ENCODE assay signal across 11 cellular contexts in genomic region chr2:237922641-237923361, GRCh38. TPM values are rescaled to one million over a fixed set of nuclear protein-coding genes. Genes with fewer than 3 reads are reported as not detected.
DNase-seq lines count a peak whose midpoint lies in the region; ATAC-seq, FAIRE-seq and TF ChIP-seq lines count a peak whose summit lies in the region.
"Had no signal": no experiment of that assay in that cellular context is flagged by ENCODE, and none has a peak within 500 bp of the region (broad histone marks: within the 10 kb centered on the region; RNA-seq: fewer than 3 reads in every experiment).

No MANE protein-coding gene starts in this region.

- DNase-seq in CD4-positive, CD25-positive, alpha-beta regulatory T cell: no peak
- DNase-seq in NCI-H146 (lab: John Stamatoyannopoulos, UW): peak; percentile 55
- DNase-seq in cerebellum (ENCODE audit: low spot score): peak; percentile 22
- DNase-seq in type B pancreatic cell (ENCODE audit: extremely low spot score, unreplicated experiment): no peak
- DNase-seq in D721Med (ENCODE audit: insufficient read length, low spot score): no peak
- DNase-seq in CD4-positive, alpha-beta T cell: no peak
- no peak for DNase-seq in OCI-M2 (lab: John Stamatoyannopoulos, UW; ENCODE audit: unreplicated experiment)

- TF ChIP-seq CTCF in parathyroid adenoma (IDR thresholded peaks at IDR 0.05) (no peak), type B pancreatic cell (conservative IDR thresholded peaks at IDR 0.05) (no peak), D721Med (IDR thresholded peaks at IDR 0.05; ENCODE audit: insufficient read depth, missing control alignments) (no peak)
- no peak for TF ChIP-seq CTCF in CD4-positive, alpha-beta T cell (IDR thresholded peaks at IDR 0.05)

- H3K36me3 Mint-ChIP-seq in CD4-positive, CD25-positive, alpha-beta regulatory T cell: no peaks in the 10 kb centered on the region
- no peaks in the 10 kb centered on the region for H3K36me3 Mint-ChIP-seq in type B pancreatic cell
- H3K36me3 Mint-ChIP-seq in CD4-positive, alpha-beta T cell (ENCODE audit: low read depth): no peaks in the 10 kb centered on the region
- H3K36me3 Mint-ChIP-seq: brain, memory B cell had no signal

- H3K4me3 ChIP-seq in CD4-positive, CD25-positive, alpha-beta regulatory T cell (ENCODE audit: low read depth, low read length): peak overlapping the region; percentile 31
- no peak overlapping the region for H3K4me3 ChIP-seq in parathyroid adenoma (ENCODE audit: low read depth, low read length)

- CTCF ChIA-PET in CD4-positive, alpha-beta T cell (lab: Charles Lee): interaction anchor here (0.8 to 1.7 kb wide), 8 partner anchors 10 to 316 kb away, joined by 3 to 4 read pairs (median 3); no protein-coding TSS in a partner anchor

- peak overlapping the region; percentile 1 for H3K4me2 ChIP-seq in parathyroid adenoma (ENCODE audit: low read length)

- POLR2A ChIA-PET in CD4-positive, alpha-beta T cell (lab: Charles Lee): interaction anchor here (0.6 to 1.2 kb wide), 4 partner anchors 24 to 146 kb away, joined by 3 to 5 read pairs (median 3); partner anchors contain the start of gene SCLY

- peak overlapping the region in 3 of 4 donors; percentile 24 to 67 (median 51) for H3K4me3 Mint-ChIP-seq in CD4-positive, CD25-positive, alpha-beta regulatory T cell
- no peak overlapping the region for H3K4me3 Mint-ChIP-seq in type B pancreatic cell
- H3K4me3 Mint-ChIP-seq in CD4-positive, alpha-beta T cell: no peak overlapping the region
- H3K4me3 Mint-ChIP-seq: brain, memory B cell had no signal

- intact Hi-C loops in CD4-positive, alpha-beta T cell (cut with DNase I, micrococcal nuclease): loop anchor here in 1 of 2 experiments (1.0 to 5.0 kb wide), 3 partner anchors 40 to 342 kb away; no protein-coding TSS in a partner anchor

- ATAC-seq in CD4-positive, CD25-positive, alpha-beta regulatory T cell (ENCODE audit: low read depth in 2 of 2): no peak
- no peak for ATAC-seq in CD4-positive, alpha-beta T cell (ENCODE audit: poor library complexity)

- H3K36me3 ChIP-seq in CD4-positive, CD25-positive, alpha-beta regulatory T cell (ENCODE audit: control insufficient read depth, insufficient read depth, low read length): no peaks in the 10 kb centered on the region
- H3K36me3 ChIP-seq in parathyroid adenoma (ENCODE audit: control insufficient read depth, insufficient read depth, low read length): no peaks in the 10 kb centered on the region

- no peak overlapping the region for H3K27ac Mint-ChIP-seq in CD4-positive, CD25-positive, alpha-beta regulatory T cell
- H3K27ac Mint-ChIP-seq in type B pancreatic cell: no peak overlapping the region
- no peak overlapping the region for H3K27ac Mint-ChIP-seq in CD4-positive, alpha-beta T cell
- H3K27ac Mint-ChIP-seq: brain, memory B cell had no signal

- H3K4me1 Mint-ChIP-seq in CD4-positive, CD25-positive, alpha-beta regulatory T cell: peaks cover 11 to 38% (median 22%) of the 10 kb centered on the region in 4 donors
- H3K4me1 Mint-ChIP-seq in type B pancreatic cell (ENCODE audit: unreplicated experiment): no peaks in the 10 kb centered on the region
- peaks cover 14% of the 10 kb centered on the region for H3K4me1 Mint-ChIP-seq in CD4-positive, alpha-beta T cell (ENCODE audit: low read depth)
- H3K4me1 Mint-ChIP-seq: memory B cell had no signal

- H3K79me2 ChIP-seq in parathyroid adenoma: no peaks in the 10 kb centered on the region

- H3K9me3 ChIP-seq in CD4-positive, CD25-positive, alpha-beta regulatory T cell (ENCODE audit: control insufficient read depth in 2 of 2, low read length in 2 of 2): no peaks in the 10 kb centered on the region
- no peaks in the 10 kb centered on the region for H3K9me3 ChIP-seq in parathyroid adenoma (ENCODE audit: control insufficient read depth, low read length)
- no peaks in the 10 kb centered on the region for H3K9me3 ChIP-seq in CD4-positive, alpha-beta T cell (ENCODE audit: control insufficient read depth, low read length)

- no peak for FAIRE-seq in D721Med (lab: Jason Lieb, UNC)

- H2AFZ ChIP-seq in parathyroid adenoma: peak overlapping the region; percentile 26

- H3K9ac ChIP-seq in parathyroid adenoma: no peak overlapping the region

- peaks cover 0 to 3% (median 0%) of the 10 kb centered on the region in 7 donors for H3K9me3 Mint-ChIP-seq in CD4-positive, CD25-positive, alpha-beta regulatory T cell
- no peaks in the 10 kb centered on the region for H3K9me3 Mint-ChIP-seq in type B pancreatic cell
- no peaks in the 10 kb centered on the region for H3K9me3 Mint-ChIP-seq in CD4-positive, alpha-beta T cell
- H3K9me3 Mint-ChIP-seq: stimulated activated naive CD8-positive, alpha-beta T cell treated with anti-CD3 and anti-CD28 coated beads, Interleukin-15, Interleukin-2, amounts not matched to agents 100 ng/mL and 50 ng/mL, for 24 hours had no signal

- no peak overlapping the region for H3K27ac ChIP-seq in CD4-positive, CD25-positive, alpha-beta regulatory T cell (ENCODE audit: insufficient read depth, low read length, poor library complexity, severe bottlenecking)
- no peak overlapping the region for H3K27ac ChIP-seq in parathyroid adenoma
- H3K27ac ChIP-seq in CD4-positive, alpha-beta T cell (ENCODE audit: low read depth, low read length): no peak overlapping the region

- H3K27me3 Mint-ChIP-seq in CD4-positive, CD25-positive, alpha-beta regulatory T cell: no peaks in the 10 kb centered on the region
- H3K27me3 Mint-ChIP-seq in type B pancreatic cell: peaks cover 14% of the 10 kb centered on the region
- H3K27me3 Mint-ChIP-seq in CD4-positive, alpha-beta T cell: no peaks in the 10 kb centered on the region
- H3K27me3 Mint-ChIP-seq: stimulated activated naive CD8-positive, alpha-beta T cell treated with anti-CD3 and anti-CD28 coated beads, Interleukin-15, Interleukin-2, amounts not matched to agents 100 ng/mL and 50 ng/mL, for 24 hours had no signal

- no peaks in the 10 kb centered on the region for H3K27me3 ChIP-seq in CD4-positive, CD25-positive, alpha-beta regulatory T cell (ENCODE audit: control insufficient read depth, insufficient read depth, low read length)
- no peaks in the 10 kb centered on the region for H3K27me3 ChIP-seq in parathyroid adenoma (ENCODE audit: control insufficient read depth, insufficient read depth, low read length)
- no peaks in the 10 kb centered on the region for H3K27me3 ChIP-seq in CD4-positive, alpha-beta T cell (ENCODE audit: control insufficient read depth, insufficient read depth, low read length)

- H3K4me1 ChIP-seq in CD4-positive, CD25-positive, alpha-beta regulatory T cell (ENCODE audit: control insufficient read depth, insufficient read depth, low read length, poor library complexity, severe bottlenecking): peaks cover 12% of the 10 kb centered on the region
- peaks cover 7% of the 10 kb centered on the region for H3K4me1 ChIP-seq in parathyroid adenoma

RNA-seq across cellular contexts. Expression of gene UBE2F, which starts 44.0 kb away (rescaled TPM):
- 44.3 TPM for total RNA-seq in CD4-positive, CD25-positive, alpha-beta regulatory T cell
- 100 to 1,000 TPM in 3 of 4 donors, 10 to 100 TPM in 1; 75.2 to 137 (median 120) TPM for polyA plus RNA-seq in CD4-positive, CD25-positive, alpha-beta regulatory T cell
- total RNA-seq in cerebellum (24.6 TPM), type B pancreatic cell (ENCODE audit: low replicate concordance) (43.1 and 49.6 TPM in 2 replicates)
- 10 to 100 TPM; 23.2 to 27.4 TPM for total RNA-seq in CD4-positive, alpha-beta T cell

Comparison
In these comparisons a context has a peak if more than half of its experiments do, and no peak if none do; other contexts are left out.
1. DNase-seq: peak in NCI-H146 (single experiment) and cerebellum (single experiment); none in CD4-positive, CD25-positive, alpha-beta regulatory T cell (0 of 3), type B pancreatic cell (single experiment), D721Med (single experiment), CD4-positive, alpha-beta T cell (0 of 10) and OCI-M2 (single experiment).
2. H3K4me3 Mint-ChIP-seq: peak in CD4-positive, CD25-positive, alpha-beta regulatory T cell (3 of 4); none in type B pancreatic cell (single experiment) and CD4-positive, alpha-beta T cell (single experiment).